Comparison of ENCODE assay signal across 10 cellular contexts in the genomic region with DNA sequence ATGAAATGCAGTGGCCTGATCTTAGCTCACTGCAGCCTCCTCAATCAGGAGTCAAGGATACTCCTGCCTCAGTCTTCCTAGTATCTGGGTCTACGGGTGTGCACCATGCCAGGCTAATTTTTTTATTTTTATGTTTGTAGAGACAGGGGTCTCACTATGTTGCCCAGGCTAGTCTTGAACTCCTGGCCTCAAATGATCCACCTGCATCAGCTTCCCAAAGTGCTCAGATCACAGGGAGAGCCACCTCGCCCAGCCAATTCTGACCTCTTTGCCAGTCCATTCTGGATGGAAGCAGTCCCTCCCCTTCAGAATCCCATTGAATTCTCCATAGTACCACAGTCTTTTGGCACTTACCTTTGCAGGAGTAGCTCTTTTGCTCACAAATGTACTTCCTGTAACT. TPM values are rescaled to one million over a fixed set of nuclear protein-coding genes. Genes with fewer than 3 reads are reported as not detected.
DNase-seq lines count a peak whose midpoint lies in the region; ATAC-seq and TF ChIP-seq lines count a peak whose summit lies in the region.
"Had no signal": no experiment of that assay in that cellular context is flagged by ENCODE, and none has a peak within 500 bp of the region (broad histone marks: within the 10 kb centered on the region; RNA-seq: fewer than 3 reads in every experiment).

No MANE protein-coding gene starts in this region.

- peaks cover 46% of the 10 kb centered on the region for H3K4me1 ChIP-seq in left ventricle myocardium inferior
- peaks cover 22% of the 10 kb centered on the region for H3K4me1 ChIP-seq in upper lobe of right lung

- ATAC-seq in left cardiac atrium: no peak
- no peak for ATAC-seq in upper lobe of right lung

- intact Hi-C loops in left ventricle myocardium inferior (cut with micrococcal nuclease) (no loop called here), left cardiac atrium (cut with DNase I) (loop anchor here in 1 of 2 donors (10.0 kb wide), 1 partner anchor 58 kb away; no protein-coding TSS in a partner anchor), upper lobe of right lung (cut with DNase I) (no loop called here)
- intact Hi-C loops in activated T-helper 1 cell treated with anti-CD3 and anti-CD28 coated beads, Interleukin-12 subunit alpha, Interleukin-12 subunit beta, Interleukin-2, Interleukin-4 antibody, amounts not matched to agents 30 ng/mL and 10 ng/mL and 1 ng/mL, durations not matched to agents 14 hours and 24 hours and 36 hours (cut with micrococcal nuclease): loop anchor here (5.0 to 10.0 kb wide), 4 partner anchors 210 to 1072 kb away; partner anchors contain the start of genes CLK4, CNOT6, MAPK9 and TBC1D9B

- H3K27ac ChIP-seq in left ventricle myocardium inferior (replicated peaks) (peak overlapping the region; percentile 94), upper lobe of right lung (peak overlapping the region; percentile 99)

- no peaks in the 10 kb centered on the region for H3K9me3 Mint-ChIP-seq in activated T-helper 1 cell treated with anti-CD3 and anti-CD28 coated beads, Interleukin-12 subunit alpha, Interleukin-12 subunit beta, Interleukin-2, Interleukin-4 antibody, amounts not matched to agents 30 ng/mL and 10 ng/mL and 1 ng/mL, durations not matched to agents 14 hours and 24 hours and 36 hours
- H3K9me3 Mint-ChIP-seq in mesothelial cell of epicardium: no peaks in the 10 kb centered on the region

- no peak for DNase-seq in left ventricle myocardium inferior
- DNase-seq in left cardiac atrium: no peak
- DNase-seq in activated T-helper 1 cell treated with anti-CD3 and anti-CD28 coated beads, Interleukin-12 subunit alpha, Interleukin-12 subunit beta, Interleukin-2, Interleukin-4 antibody, amounts not matched to agents 30 ng/mL and 10 ng/mL and 1 ng/mL, durations not matched to agents 14 hours and 24 hours and 36 hours (ENCODE audit: low spot score): no peak
- no peak for DNase-seq in mesothelial cell of epicardium (ENCODE audit: low spot score in 2 of 2, unreplicated experiment in 2 of 2)
- DNase-seq in upper lobe of right lung: no peak
- DNase-seq in NCI-H1417 treated with DMSO at 0.1 percent for 48 hours (lab: John Stamatoyannopoulos, UW): no peak
- DNase-seq in C1 segment of cervical spinal cord (lab: John Stamatoyannopoulos, UW): no peak
- DNase-seq in NAMALWA (ENCODE audit: low spot score): no peak
- DNase-seq: KBM-7, small intestine had no signal

- H3K4me3 Mint-ChIP-seq in activated T-helper 1 cell treated with anti-CD3 and anti-CD28 coated beads, Interleukin-12 subunit alpha, Interleukin-12 subunit beta, Interleukin-2, Interleukin-4 antibody, amounts not matched to agents 30 ng/mL and 10 ng/mL and 1 ng/mL, durations not matched to agents 14 hours and 24 hours and 36 hours: peak overlapping the region; percentile 100
- H3K4me3 Mint-ChIP-seq in mesothelial cell of epicardium: peak overlapping the region; percentile 97

- peaks cover 4% of the 10 kb centered on the region for H3K36me3 ChIP-seq in left ventricle myocardium inferior
- H3K36me3 ChIP-seq in upper lobe of right lung: no peaks in the 10 kb centered on the region

- H3K4me1 Mint-ChIP-seq in activated T-helper 1 cell treated with anti-CD3 and anti-CD28 coated beads, Interleukin-12 subunit alpha, Interleukin-12 subunit beta, Interleukin-2, Interleukin-4 antibody, amounts not matched to agents 30 ng/mL and 10 ng/mL and 1 ng/mL, durations not matched to agents 14 hours and 24 hours and 36 hours (ENCODE audit: low read depth): peaks cover 22% of the 10 kb centered on the region
- H3K4me1 Mint-ChIP-seq in mesothelial cell of epicardium: peaks cover 23% of the 10 kb centered on the region

- peaks cover 11% of the 10 kb centered on the region for H3K36me3 Mint-ChIP-seq in activated T-helper 1 cell treated with anti-CD3 and anti-CD28 coated beads, Interleukin-12 subunit alpha, Interleukin-12 subunit beta, Interleukin-2, Interleukin-4 antibody, amounts not matched to agents 30 ng/mL and 10 ng/mL and 1 ng/mL, durations not matched to agents 14 hours and 24 hours and 36 hours (ENCODE audit: low read depth)
- H3K36me3 Mint-ChIP-seq in mesothelial cell of epicardium: peaks cover 2% of the 10 kb centered on the region

- H3K27me3 ChIP-seq in left ventricle myocardium inferior (ENCODE audit: low read depth) (no peaks in the 10 kb centered on the region), upper lobe of right lung (no peaks in the 10 kb centered on the region)

- H3K27me3 Mint-ChIP-seq in activated T-helper 1 cell treated with anti-CD3 and anti-CD28 coated beads, Interleukin-12 subunit alpha, Interleukin-12 subunit beta, Interleukin-2, Interleukin-4 antibody, amounts not matched to agents 30 ng/mL and 10 ng/mL and 1 ng/mL, durations not matched to agents 14 hours and 24 hours and 36 hours (ENCODE audit: insufficient read depth): no peaks in the 10 kb centered on the region
- H3K27me3 Mint-ChIP-seq in mesothelial cell of epicardium (ENCODE audit: low read depth): no peaks in the 10 kb centered on the region

- H3K4me3 ChIP-seq in left ventricle myocardium inferior (no peak overlapping the region), upper lobe of right lung (no peak overlapping the region)

- H3K27ac Mint-ChIP-seq in activated T-helper 1 cell treated with anti-CD3 and anti-CD28 coated beads, Interleukin-12 subunit alpha, Interleukin-12 subunit beta, Interleukin-2, Interleukin-4 antibody, amounts not matched to agents 30 ng/mL and 10 ng/mL and 1 ng/mL, durations not matched to agents 14 hours and 24 hours and 36 hours: peak overlapping the region; percentile 100
- peak overlapping the region; percentile 100 for H3K27ac Mint-ChIP-seq in mesothelial cell of epicardium

- TF ChIP-seq CTCF in left ventricle myocardium inferior (IDR thresholded peaks at IDR 0.05; ENCODE audit: borderline replicate concordance): no peak
- TF ChIP-seq CTCF in mesothelial cell of epicardium (IDR thresholded peaks at IDR 0.05; ENCODE audit: unreplicated experiment): no peak
- TF ChIP-seq CTCF in upper lobe of right lung (IDR thresholded peaks at IDR 0.05): no peak

- H3K9me3 ChIP-seq in left ventricle myocardium inferior (replicated peaks) (no peaks in the 10 kb centered on the region), upper lobe of right lung (no peaks in the 10 kb centered on the region)

RNA-seq across cellular contexts. Expression of gene CANX, which starts 1.7 kb away (rescaled TPM):
- 414 TPM for total RNA-seq in left ventricle myocardium inferior
- total RNA-seq in left cardiac atrium: 100 to 1,000 TPM; 446 to 550 TPM
- 451 and 465 TPM in 2 replicates for total RNA-seq in activated T-helper 1 cell treated with anti-CD3 and anti-CD28 coated beads, Interleukin-12 subunit alpha, Interleukin-12 subunit beta, Interleukin-2, Interleukin-4 antibody, amounts not matched to agents 30 ng/mL and 10 ng/mL and 1 ng/mL, durations not matched to agents 14 hours and 24 hours and 36 hours
- total RNA-seq in mesothelial cell of epicardium: 487 to 514 TPM (median 500 TPM) in 3 replicates
- 630 TPM for total RNA-seq in upper lobe of right lung

RNA-seq across cellular contexts. Expression of gene CBY3, which starts 16.3 kb away (rescaled TPM):
- total RNA-seq in left ventricle myocardium inferior: not detected
- total RNA-seq in left cardiac atrium: not detected
- total RNA-seq in activated T-helper 1 cell treated with anti-CD3 and anti-CD28 coated beads, Interleukin-12 subunit alpha, Interleukin-12 subunit beta, Interleukin-2, Interleukin-4 antibody, amounts not matched to agents 30 ng/mL and 10 ng/mL and 1 ng/mL, durations not matched to agents 14 hours and 24 hours and 36 hours: 0.66 and 1.0 TPM in 2 replicates
- 0.47 TPM in 1 of 3 replicates, not detected in the others for total RNA-seq in mesothelial cell of epicardium
- total RNA-seq in upper lobe of right lung: not detected

RNA-seq across cellular contexts. Expression of gene MAML1, which starts 35.5 kb away (rescaled TPM):
- total RNA-seq in left ventricle myocardium inferior (11.8 TPM), left cardiac atrium (10 to 100 TPM; 11.9 to 15.3 TPM), mesothelial cell of epicardium (47.6 to 50.6 TPM (median 49.6 TPM) in 3 replicates), upper lobe of right lung (24.4 TPM)
- total RNA-seq in activated T-helper 1 cell treated with anti-CD3 and anti-CD28 coated beads, Interleukin-12 subunit alpha, Interleukin-12 subunit beta, Interleukin-2, Interleukin-4 antibody, amounts not matched to agents 30 ng/mL and 10 ng/mL and 1 ng/mL, durations not matched to agents 14 hours and 24 hours and 36 hours: 36.0 and 37.6 TPM in 2 replicates
